In genomic region chr6:26305097-26305841, GRCh38 we compare ENCODE assay signal across 1 cellular context.
TF ChIP-seq lines count a peak whose summit lies in the region.

No MANE protein-coding gene starts in this region.

TF ChIP-seq in HepG2, 621 proteins besides CTCF, POLR2A, EP300 and RAD21 (continued from another document and continues in another):
- TF ChIP-seq FOXP4 (CRISPR knock-in tag; IDR thresholded peaks at IDR 0.05) = no peak
- TF ChIP-seq ZNF704 (CRISPR knock-in tag; IDR thresholded peaks at IDR 0.05; ENCODE audit: borderline replicate concordance) = no peak
- no peak; the same call in 1 of the 2 replicates for TF ChIP-seq NR2F6 (IDR thresholded peaks at IDR 0.05)
- TF ChIP-seq NR2F6 (CRISPR knock-in tag; IDR thresholded peaks at IDR 0.05) = 0 out of 2 replicates have a peak, but pooled peaks have one; percentile 15
- TF ChIP-seq RBM22 (optimal IDR thresholded peaks at IDR 0.05; ENCODE audit: low read length) = peak; percentile 77
- TF ChIP-seq ZNF605 (CRISPR knock-in tag; IDR thresholded peaks at IDR 0.05) = no peak
- TF ChIP-seq MLXIP (CRISPR knock-in tag; IDR thresholded peaks at IDR 0.05; ENCODE audit: borderline replicate concordance) = no peak
- no peak for TF ChIP-seq PRDM15 (CRISPR knock-in tag; IDR thresholded peaks at IDR 0.05)
- TF ChIP-seq GMEB1 (CRISPR knock-in tag; IDR thresholded peaks at IDR 0.05; ENCODE audit: borderline replicate concordance) = no peak; the same call in 1 of the 2 replicates
- no peak for TF ChIP-seq MNT (IDR thresholded peaks at IDR 0.05)
- no peak for TF ChIP-seq MBNL3 (CRISPR knock-in tag; conservative IDR thresholded peaks at IDR 0.05)
- TF ChIP-seq KLF16 (CRISPR knock-in tag; IDR thresholded peaks at IDR 0.05) = peak in 1 of 2 experiments; percentile 79; a peak in 1 of 4 replicates
- no peak for TF ChIP-seq ZNF788 (CRISPR knock-in tag; IDR thresholded peaks at IDR 0.05; ENCODE audit: borderline replicate concordance)
- TF ChIP-seq IRF2 (CRISPR knock-in tag; IDR thresholded peaks at IDR 0.05) = peak; percentile 71; the same call in 1 of the 2 replicates
- no peak for TF ChIP-seq FOSL1 (CRISPR knock-in tag; IDR thresholded peaks at IDR 0.05; ENCODE audit: borderline replicate concordance)
- no peak for TF ChIP-seq RORA (CRISPR knock-in tag; IDR thresholded peaks at IDR 0.05)
- no peak for TF ChIP-seq DMTF1 (CRISPR knock-in tag; IDR thresholded peaks at IDR 0.05)
- no peak for TF ChIP-seq ZNF740 (CRISPR knock-in tag; IDR thresholded peaks at IDR 0.05)
- TF ChIP-seq ZNF800 (CRISPR knock-in tag; IDR thresholded peaks at IDR 0.05) = no peak
- TF ChIP-seq TBL1XR1 (IDR thresholded peaks at IDR 0.05; ENCODE audit: borderline replicate concordance, low read length, partially characterized antibody) = peak; percentile 53
- no peak for TF ChIP-seq IRF1 (CRISPR knock-in tag; IDR thresholded peaks at IDR 0.05; ENCODE audit: low read depth)
- no peak for TF ChIP-seq DNMT3B (CRISPR knock-in tag; conservative IDR thresholded peaks at IDR 0.05)
- no peak for TF ChIP-seq ZNF414 (CRISPR knock-in tag; IDR thresholded peaks at IDR 0.05)
- no peak for TF ChIP-seq ZBTB43 (CRISPR knock-in tag; conservative IDR thresholded peaks at IDR 0.05)
- no peak for TF ChIP-seq MXD1 (CRISPR knock-in tag; IDR thresholded peaks at IDR 0.05)
- no peak for TF ChIP-seq ARID3A (IDR thresholded peaks at IDR 0.05; ENCODE audit: low read depth, low read length)
- 0 out of 2 replicates have a peak, but pooled peaks have one; percentile 40 for TF ChIP-seq TOE1 (CRISPR knock-in tag; IDR thresholded peaks at IDR 0.05)
- no peak for TF ChIP-seq ZNF550 (CRISPR knock-in tag; IDR thresholded peaks at IDR 0.05; ENCODE audit: borderline replicate concordance)
